ENCODE assay signal across 8 cellular contexts in genomic region chr2:9738718-9739496, GRCh38.
DNase-seq lines count a peak whose midpoint lies in the region; ATAC-seq and TF ChIP-seq lines count a peak whose summit lies in the region.

No MANE protein-coding gene starts in this region.

- DNase-seq in NOMO-1 treated with DMSO at 0.1 percent for 48 hours (lab: John Stamatoyannopoulos, UW; ENCODE audit: unreplicated experiment) (peak; percentile 26), NOMO-1 treated with dmso at 0.1 percent for 144 hours (lab: John Stamatoyannopoulos, UW; ENCODE audit: unreplicated experiment) (no peak), UCSD-AML1 (lab: John Stamatoyannopoulos, UW; ENCODE audit: unreplicated experiment) (peak; percentile 61), heart right ventricle (peak in 1 of 2 donors; percentile 58), putamen (ENCODE audit: low spot score) (no peak), MCF 10A (ENCODE audit: unreplicated experiment) (no peak)

- peak in 1 of 9 donors; percentile 3 for TF ChIP-seq CTCF in heart right ventricle (IDR thresholded peaks at IDR 0.05)
- no peak for TF ChIP-seq CTCF in MCF 10A (IDR thresholded peaks at IDR 0.05; ENCODE audit: unreplicated experiment)

- CTCF ChIA-PET in MCF 10A (lab: Yijun Ruan, JAX) = no interaction called here

- H3K4me1 ChIP-seq in heart right ventricle (peaks cover 9 to 42% (median 27%) of the 10 kb centered on the region in 9 donors), subcutaneous abdominal adipose tissue (ENCODE audit: control insufficient read depth in 5 of 5, insufficient read depth in 5 of 5, low read length in 5 of 5) (peaks cover 6 to 16% (median 13%) of the 10 kb centered on the region in 5 donors)

- H3K27ac Mint-ChIP-seq in MCF 10A (ENCODE audit: low read depth, unreplicated experiment) = no peak overlapping the region

- POLR2A ChIA-PET in MCF 10A (lab: Yijun Ruan, JAX) = interaction anchor here (0.9 kb wide), 1 partner anchor 25 kb away, joined by 3 read pairs; no protein-coding TSS in a partner anchor

- H3K36me3 ChIP-seq in heart right ventricle (no peaks in the 10 kb centered on the region), subcutaneous abdominal adipose tissue (ENCODE audit: control insufficient read depth in 5 of 5, insufficient read depth in 5 of 5, low read length in 5 of 5) (no peaks in the 10 kb centered on the region)

- peaks cover 15% of the 10 kb centered on the region for H3K9me3 Mint-ChIP-seq in MCF 10A (ENCODE audit: unreplicated experiment)

- BruUV-seq in MCF 10A (replicated peaks; lab: Mats Ljungman, UMichigan) = no TSS peak

- WGBS in heart right ventricle, 2 donors = 11 to 14% methylated on average over 21 of the region's 21 CpGs

- H3K9ac ChIP-seq in subcutaneous abdominal adipose tissue (ENCODE audit: low read length in 5 of 5) = peak overlapping the region in 3 of 5 donors; percentile 0 to 75 (median 51)

- H3K4me1 Mint-ChIP-seq in MCF 10A (ENCODE audit: insufficient read depth, unreplicated experiment) = no peaks in the 10 kb centered on the region

- no peaks in the 10 kb centered on the region for H3K27me3 ChIP-seq in heart right ventricle
- no peaks in the 10 kb centered on the region for H3K27me3 ChIP-seq in subcutaneous abdominal adipose tissue (ENCODE audit: control insufficient read depth in 5 of 5, insufficient read depth in 4 of 5, low read length in 5 of 5)

- H3K4me3 Mint-ChIP-seq in MCF 10A (ENCODE audit: unreplicated experiment) = no peak overlapping the region

- H3K27me3 Mint-ChIP-seq in MCF 10A (ENCODE audit: insufficient read depth, unreplicated experiment) = no peaks in the 10 kb centered on the region

- H3K36me3 Mint-ChIP-seq in MCF 10A (ENCODE audit: insufficient read depth, unreplicated experiment) = no peaks in the 10 kb centered on the region

- H3K9me3 ChIP-seq in heart right ventricle (peaks cover 0 to 20% (median 10%) of the 10 kb centered on the region in 11 donors), subcutaneous abdominal adipose tissue (ENCODE audit: control insufficient read depth in 5 of 5, low read length in 5 of 5) (peaks cover 0 to 11% (median 8%) of the 10 kb centered on the region in 5 donors)

- peak overlapping the region in 9 of 10 donors; percentile 14 to 53 (median 40) for H3K4me3 ChIP-seq in heart right ventricle
- H3K4me3 ChIP-seq in subcutaneous abdominal adipose tissue (ENCODE audit: low read depth in 1 of 5, low read length in 5 of 5) = peak overlapping the region; percentile 47 to 71 (median 58)

- peak; percentile 46 to 71 (median 66) for ATAC-seq in heart right ventricle
- no peak for ATAC-seq in HG03571 (IDR thresholded peaks at IDR 0.05; ENCODE audit: unreplicated experiment)

- H3K27ac ChIP-seq in heart right ventricle (peak overlapping the region; percentile 70 to 92 (median 88)), subcutaneous abdominal adipose tissue (ENCODE audit: low read depth, low read length) (peak overlapping the region; percentile 49)

- intact Hi-C loops in heart right ventricle (cut with DNase I) (loop anchor here in 3 of 10 donors (2.0 to 10.0 kb wide), 3 partner anchors 20 to 107 kb away; partner anchors contain the start of gene YWHAQ (in 2 of the 3)), MCF 10A (cut with micrococcal nuclease) (no loop called here)

Comparison
In these comparisons a context has a peak if more than half of its experiments do, and no peak if none do; other contexts are left out.
1. DNase-seq: peak in NOMO-1 treated with DMSO at 0.1 percent for 48 hours (single experiment) and UCSD-AML1 (single experiment); none in NOMO-1 treated with dmso at 0.1 percent for 144 hours (single experiment), putamen (single experiment) and MCF 10A (single experiment).